Comparison of ENCODE assay signal across 23 cellular contexts in genomic region chr4:95506264-95506663, GRCh38. TPM values are rescaled to one million over a fixed set of nuclear protein-coding genes. Genes with fewer than 3 reads are reported as not detected.
DNase-seq lines count a peak whose midpoint lies in the region; ATAC-seq, FAIRE-seq and TF ChIP-seq lines count a peak whose summit lies in the region.
"Had no signal": no experiment of that assay in that cellular context is flagged by ENCODE, and none has a peak within 500 bp of the region (broad histone marks: within the 10 kb centered on the region; RNA-seq: fewer than 3 reads in every experiment).

No MANE protein-coding gene starts in this region.

- H3K4me1 ChIP-seq in mesendoderm (ENCODE audit: control insufficient read depth, low read depth, low read length): peaks cover 2% of the 10 kb centered on the region
- H3K4me1 ChIP-seq: Peyer's patch, suprapubic skin had no signal

- H3K79me1 ChIP-seq in mesendoderm (ENCODE audit: low read length): no peaks in the 10 kb centered on the region

- H3K56ac ChIP-seq in mesendoderm (ENCODE audit: low read length): no peak overlapping the region

- no peak for ATAC-seq in GM19351 (IDR thresholded peaks at IDR 0.05; ENCODE audit: unreplicated experiment)
- ATAC-seq: activated T-cell treated with anti-CD3 and anti-CD28 coated beads, Interleukin-2, amount 50 U/mL, for 72 hours; GM12878 had no signal

- no peak overlapping the region for H3K4ac ChIP-seq in mesendoderm (ENCODE audit: low read depth, low read length)

- no peak overlapping the region for H3K18ac ChIP-seq in mesendoderm (ENCODE audit: low read length)

- H3K27ac ChIP-seq in mesendoderm (ENCODE audit: low read depth, low read length): no peak overlapping the region
- H3K27ac ChIP-seq: Peyer's patch, suprapubic skin had no signal

- TF ChIP-seq POLR2A in H54 (IDR thresholded peaks at IDR 0.05; ENCODE audit: low read depth, low read length): no peak

- H3K4me3 ChIP-seq in choroid plexus epithelial cell (ENCODE audit: low read depth, low read length) (no peak overlapping the region), mesendoderm (ENCODE audit: low read length) (no peak overlapping the region)
- H3K4me3 ChIP-seq: GM12878, Peyer's patch, suprapubic skin had no signal

- no peak overlapping the region for H4K8ac ChIP-seq in mesendoderm (ENCODE audit: low read depth, low read length)

- DNase-seq in H54 (ENCODE audit: insufficient read length, low spot score) (peak; percentile 1), RKO (ENCODE audit: low spot score) (peak; percentile 25), choroid plexus epithelial cell (ENCODE audit: low read depth) (peak; percentile 35), mesendoderm (peak; percentile 80), SIG-M5 treated with dmso at 0.1 percent for 504 hours (lab: John Stamatoyannopoulos, UW; ENCODE audit: unreplicated experiment) (no peak), Ammon's horn (ENCODE audit: low spot score) (no peak), NCI-H2107 treated with DMSO at 0.1 percent for 48 hours (lab: John Stamatoyannopoulos, UW; ENCODE audit: unreplicated experiment) (no peak)
- DNase-seq: activated B cell treated with CpG ODN at 0.5 μM for 24 hours; activated naive CD8-positive, alpha-beta T cell treated with anti-CD3 and anti-CD28 coated beads for 36 hours; activated T-cell treated with anti-CD3 and anti-CD28 coated beads, Interleukin-2, amount 50 U/mL, for 72 hours; Caco-2; central memory CD4-positive, alpha-beta T cell; effector CD8-positive, alpha-beta T cell; hypothalamus; KBM-7; left cardiac atrium; NCI-H82; occipital lobe; Peyer's patch; stimulated activated CD4-positive, alpha-beta T cell treated with anti-CD3 and anti-CD28 coated beads, Interleukin-4, amount 100 ng/mL, for 1 hour had no signal

- no peak for TF ChIP-seq CTCF in choroid plexus epithelial cell (conservative IDR thresholded peaks at IDR 0.05; ENCODE audit: low read depth, low read length)

- no peak overlapping the region for H3K23ac ChIP-seq in mesendoderm (ENCODE audit: low read length)

- no peak overlapping the region for H2BK5ac ChIP-seq in mesendoderm (ENCODE audit: low read length)

- WGBS in mesendoderm (ENCODE audit: extremely low coverage, insufficient coverage, low lambda C conversion rate): no CpG with 5 or more reads among the region's 4 CpGs

- H4K5ac ChIP-seq in mesendoderm (ENCODE audit: low read length): no peak overlapping the region

- H3K9ac ChIP-seq in mesendoderm (ENCODE audit: low read length): no peak overlapping the region

- no peak overlapping the region for H2AK5ac ChIP-seq in mesendoderm (ENCODE audit: low read length)

- no peak overlapping the region for H2BK15ac ChIP-seq in mesendoderm (replicated peaks; ENCODE audit: low read depth)

- no peaks in the 10 kb centered on the region for H3K79me2 ChIP-seq in mesendoderm (ENCODE audit: control insufficient read depth, insufficient read depth, low read length)

- no peak overlapping the region for H2BK120ac ChIP-seq in mesendoderm (ENCODE audit: low read depth, low read length)

- no peaks in the 10 kb centered on the region for H3K36me3 ChIP-seq in mesendoderm (ENCODE audit: control insufficient read depth, insufficient read depth, low read length)
- H3K36me3 ChIP-seq: Peyer's patch, suprapubic skin had no signal

- H3K4me2 ChIP-seq in mesendoderm (ENCODE audit: low read length): no peak overlapping the region

- FAIRE-seq in H54 (lab: Jason Lieb, UNC): peak; percentile 30
- FAIRE-seq: GM12878 had no signal

- no peaks in the 10 kb centered on the region for H3K27me3 ChIP-seq in mesendoderm (ENCODE audit: insufficient read depth, low read length, poor library complexity)
- H3K27me3 ChIP-seq: Peyer's patch, suprapubic skin had no signal

RNA-seq across cellular contexts. Expression of gene UNC5C, which starts 42.5 kb away (rescaled TPM):
- 0.29 TPM for polyA plus RNA-seq in mesendoderm (2013, experiment 1 of 2)
- polyA plus RNA-seq in mesendoderm (2013, experiment 2 of 2): 0.29 TPM

Comparison
In these comparisons a context has a peak if more than half of its experiments do, and no peak if none do; other contexts are left out.
1. DNase-seq: peak in H54 (single experiment), RKO (single experiment), choroid plexus epithelial cell (single experiment) and mesendoderm (single experiment); none in SIG-M5 treated with dmso at 0.1 percent for 504 hours (single experiment), Ammon's horn (single experiment) and NCI-H2107 treated with DMSO at 0.1 percent for 48 hours (single experiment).